In the genomic region with DNA sequence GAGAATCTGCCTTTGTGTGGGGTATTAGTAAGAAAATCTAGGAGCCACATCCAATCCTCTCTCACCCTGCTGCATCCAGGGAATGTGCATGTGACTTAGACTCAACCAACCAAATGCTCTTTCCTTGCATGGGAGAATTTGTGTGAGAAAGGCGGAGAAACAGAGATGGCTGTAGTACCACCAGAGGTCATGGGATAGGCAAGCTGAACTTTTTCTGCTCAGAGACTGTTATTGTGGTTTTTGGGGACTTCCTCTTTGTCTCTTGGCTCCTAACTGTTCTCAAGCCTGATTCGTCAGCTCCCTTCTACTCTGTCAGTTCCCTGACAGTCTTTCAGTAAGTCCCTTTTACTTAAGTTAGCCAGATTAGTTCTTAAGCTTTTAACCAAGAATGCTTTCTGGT, we compare ENCODE assay signal across 10 cellular contexts. TPM values are rescaled to one million over a fixed set of nuclear protein-coding genes. Genes with fewer than 3 reads are reported as not detected.
DNase-seq lines count a peak whose midpoint lies in the region; ATAC-seq and TF ChIP-seq lines count a peak whose summit lies in the region.
"Had no signal": no experiment of that assay in that cellular context is flagged by ENCODE, and none has a peak within 500 bp of the region (broad histone marks: within the 10 kb centered on the region; RNA-seq: fewer than 3 reads in every experiment).

No MANE protein-coding gene starts in this region.

- no peak for TF ChIP-seq POLR2A in ovary (IDR thresholded peaks at IDR 0.05)

- peaks cover 13% of the 10 kb centered on the region; the same call in 1 of the 2 replicates for H3F3A ChIP-seq in PC-9 (ENCODE audit: insufficient read depth, low read depth)

- H3K4me1 ChIP-seq in OCI-LY7 (ENCODE audit: insufficient read depth, low read length, poor library complexity, severe bottlenecking) (peaks cover 29% of the 10 kb centered on the region), PC-9 (replicated peaks; ENCODE audit: insufficient read depth) (peaks cover 6% of the 10 kb centered on the region), ovary (ENCODE audit: insufficient read depth) (peaks cover 5% of the 10 kb centered on the region)

- intact Hi-C loops in OCI-LY7 (cut with micrococcal nuclease; ENCODE audit: unreplicated experiment): loop anchor here (2.0 to 5.0 kb wide), 4 partner anchors 57 to 383 kb away; a partner anchor contains a TSS
- intact Hi-C loops in PC-9 (cut with micrococcal nuclease; ENCODE audit: unreplicated experiment): no loop called here
- intact Hi-C loops in ovary (cut with DNase I): loop anchor here in 2 of 4 donors (10.0 kb wide), 1 partner anchor 327 kb away; no protein-coding TSS in a partner anchor

- H3K79me2 ChIP-seq in OCI-LY7 (ENCODE audit: insufficient read depth, low read depth, low read length): peaks cover 7% of the 10 kb centered on the region; the same call in 1 of the 2 replicates
- 0 out of 2 replicates have a peak, but pooled peaks cover 4% of the 10 kb centered on the region for H3K79me2 ChIP-seq in PC-9 (ENCODE audit: low read depth)

- POLR2A ChIA-PET in OCI-LY7 (lab: Charles Lee) (interaction anchor here (0.7 to 2.2 kb wide), 5 partner anchors 10 to 281 kb away, joined by 3 to 7 read pairs (median 4); no protein-coding TSS in a partner anchor), PC-9 (lab: Charles Lee; ENCODE audit: unreplicated experiment) (no interaction called here)

- H3K9me2 ChIP-seq in OCI-LY7 (ENCODE audit: insufficient read depth, low read length): no peaks in the 10 kb centered on the region
- no peaks in the 10 kb centered on the region for H3K9me2 ChIP-seq in PC-9 (ENCODE audit: insufficient read depth)

- CTCF ChIA-PET in OCI-LY7 (lab: Charles Lee; ENCODE audit: unreplicated experiment): interaction anchor here (0.6 to 2.0 kb wide), 6 partner anchors 10 to 498 kb away, joined by 3 to 12 read pairs (median 3); a partner anchor contains a TSS
- CTCF ChIA-PET in PC-9 (lab: Charles Lee): interaction anchor here (0.6 kb wide), 1 partner anchor 449 kb away, joined by 3 read pairs; no protein-coding TSS in a partner anchor

- BruUV-seq in OCI-LY7 (replicated peaks; lab: Mats Ljungman, UMichigan): no TSS peak
- no TSS peak for BruUV-seq in PC-9 (replicated peaks; lab: Mats Ljungman, UMichigan)

- no peaks in the 10 kb centered on the region for H4K20me1 ChIP-seq in OCI-LY7 (ENCODE audit: insufficient read depth, low read length)
- no peaks in the 10 kb centered on the region for H4K20me1 ChIP-seq in PC-9 (ENCODE audit: insufficient read depth)

- 82 to 89% (median 88%) methylated on average over 2 of the region's 2 CpGs for WGBS in ovary, 3 donors

- DNase-seq in OCI-LY7 (ENCODE audit: low spot score): peak; percentile 81
- DNase-seq in epithelial cell of proximal tubule (ENCODE audit: low read depth): peak; percentile 52
- no peak for DNase-seq in PC-9
- no peak for DNase-seq in ovary
- no peak for DNase-seq in NCI-H748 treated with DMSO at 0.1 percent for 48 hours (lab: John Stamatoyannopoulos, UW)

- peak overlapping the region; percentile 81 for H3K27ac ChIP-seq in OCI-LY7 (ENCODE audit: low read depth, low read length, poor library complexity, severe bottlenecking)
- no peak overlapping the region for H3K27ac ChIP-seq in PC-9
- no peak overlapping the region for H3K27ac ChIP-seq in ovary
- H3K27ac ChIP-seq: SK-N-MC had no signal

- no peak for TF ChIP-seq EP300 in ovary (IDR thresholded peaks at IDR 0.05)

- H3K4me2 ChIP-seq in OCI-LY7 (ENCODE audit: low read length) (peak overlapping the region; percentile 60), PC-9 (no peak overlapping the region)

- H3K9me3 ChIP-seq in OCI-LY7 (ENCODE audit: low read length) (no peaks in the 10 kb centered on the region), PC-9 (ENCODE audit: insufficient read depth, low read depth) (no peaks in the 10 kb centered on the region; the same call in 1 of the 2 replicates), ovary (no peaks in the 10 kb centered on the region)
- H3K9me3 ChIP-seq: thoracic aorta had no signal

- ATAC-seq in GM18511 (IDR thresholded peaks at IDR 0.05; ENCODE audit: unreplicated experiment) (peak; percentile 65), HG02642 (IDR thresholded peaks at IDR 0.05; ENCODE audit: poor library complexity, unreplicated experiment) (peak; percentile 30), HG02884 (IDR thresholded peaks at IDR 0.05; ENCODE audit: unreplicated experiment) (no peak)

- 0 out of 2 replicates have a peak, but pooled peaks have one; percentile 31 for TF ChIP-seq CTCF in OCI-LY7 (conservative IDR thresholded peaks at IDR 0.05; ENCODE audit: low read length)
- no peak for TF ChIP-seq CTCF in epithelial cell of proximal tubule (conservative IDR thresholded peaks at IDR 0.05; ENCODE audit: low read depth, low read length)
- no peak for TF ChIP-seq CTCF in PC-9 (conservative IDR thresholded peaks at IDR 0.05)
- no peak for TF ChIP-seq CTCF in ovary (IDR thresholded peaks at IDR 0.05)

- peak overlapping the region; percentile 96 for H2AFZ ChIP-seq in OCI-LY7 (ENCODE audit: low read length)
- no peak overlapping the region for H2AFZ ChIP-seq in PC-9

- H3K27me3 ChIP-seq in PC-9 (ENCODE audit: insufficient read depth, low read depth) (no peaks in the 10 kb centered on the region), ovary (no peaks in the 10 kb centered on the region)

- peak overlapping the region; percentile 25 for H3K4me3 ChIP-seq in OCI-LY7 (ENCODE audit: low read depth, low read length, poor library complexity, severe bottlenecking)
- H3K4me3 ChIP-seq in epithelial cell of proximal tubule (ENCODE audit: low read depth, low read length): no peak overlapping the region
- H3K4me3 ChIP-seq in PC-9: no peak overlapping the region
- no peak overlapping the region for H3K4me3 ChIP-seq in ovary
- H3K4me3 ChIP-seq: SK-N-MC, thoracic aorta had no signal

- no peaks in the 10 kb centered on the region for H3K36me3 ChIP-seq in OCI-LY7 (ENCODE audit: insufficient read depth, low read length)
- H3K36me3 ChIP-seq in PC-9 (ENCODE audit: low read depth): no peaks in the 10 kb centered on the region
- no peaks in the 10 kb centered on the region for H3K36me3 ChIP-seq in ovary
- H3K36me3 ChIP-seq: thoracic aorta had no signal

RNA-seq across cellular contexts. Expression of a gene that starts 2.6 kb away (rescaled TPM):
- 12.4 and 21.7 TPM in 2 replicates for total RNA-seq in OCI-LY7 (2014; rRNA removed; shearing (Covaris generic))
- total RNA-seq in OCI-LY7 (2022) (12.0 and 12.1 TPM in 2 replicates), epithelial cell of proximal tubule (22.6 and 34.0 TPM in 2 replicates), PC-9 (2021) (9.7 and 11.3 TPM in 2 replicates), ovary (10 to 100 TPM in 3 of 7 donors, 1 to 10 TPM in 4; 5.6 to 13.3 (median 9.2) TPM)
- 1 to 10 TPM; 6.8 to 8.2 TPM for polyA plus RNA-seq in ovary

RNA-seq across cellular contexts. Expression of a gene that starts 55.8 kb away (rescaled TPM):
- 29.7 and 38.1 TPM in 2 replicates for total RNA-seq in OCI-LY7 (2014; rRNA removed; shearing (Covaris generic))
- 28.7 TPM in 2 replicates for total RNA-seq in OCI-LY7 (2022)
- 14.7 and 20.5 TPM in 2 replicates for total RNA-seq in epithelial cell of proximal tubule
- total RNA-seq in PC-9 (2021): 22.9 and 29.5 TPM in 2 replicates
- total RNA-seq in ovary: 10 to 100 TPM; 18.8 to 36.1 (median 26.9) TPM
- 10 to 100 TPM; 19.9 to 20.7 TPM for polyA plus RNA-seq in ovary

RNA-seq across cellular contexts. Expression of a gene that starts 59.7 kb away (rescaled TPM):
- 5.3 and 10.3 TPM in 2 replicates for total RNA-seq in OCI-LY7 (2014; rRNA removed; shearing (Covaris generic))
- total RNA-seq in OCI-LY7 (2022) (6.6 and 8.7 TPM in 2 replicates), epithelial cell of proximal tubule (16.1 and 17.4 TPM in 2 replicates), PC-9 (2021) (66.7 and 77.1 TPM in 2 replicates), ovary (10 to 100 TPM in 1 of 7 donors, 1 to 10 TPM in 6; 5.1 to 11.5 (median 7.3) TPM)
- 1 to 10 TPM; 2.7 to 7.3 TPM for polyA plus RNA-seq in ovary

Comparison
In these comparisons a context has a peak if more than half of its experiments do, and no peak if none do; other contexts are left out.
1. DNase-seq: peak in OCI-LY7 (single experiment) and epithelial cell of proximal tubule (single experiment); none in PC-9 (0 of 2), ovary (0 of 5) and NCI-H748 treated with DMSO at 0.1 percent for 48 hours (single experiment).